ENCODE assay signal across 26 cellular contexts in genomic region chr18:3040881-3041280, GRCh38.
"Had no signal": no experiment of that assay in that cellular context is flagged by ENCODE, and none has a peak within 500 bp of the region (broad histone marks: within the 10 kb centered on the region; RNA-seq: fewer than 3 reads in every experiment).

No MANE protein-coding gene starts in this region.

- ATAC-seq: activated CD4-positive, CD25-positive, alpha-beta regulatory T cell treated with anti-CD3 and anti-CD28 coated beads, Interleukin-2, amount 50 U/mL, for 24 hours; activated CD8-positive, alpha-beta T cell treated with anti-CD3 and anti-CD28 coated beads for 36 hours; effector memory CD8-positive, alpha-beta T cell; heart left ventricle had no signal

- H3K36me3 Mint-ChIP-seq: activated naive CD8-positive, alpha-beta T cell had no signal

- DNase-seq: activated B cell treated with CpG ODN at 0.5 μM for 24 hours; activated CD4-positive, alpha-beta T cell treated with anti-CD3 and anti-CD28 coated beads for 48 hours; activated CD4-positive, alpha-beta T cell treated with anti-CD3 and anti-CD28 coated beads, Interleukin-2, amount 50 U/mL, for 1 hour; activated CD4-positive, alpha-beta T cell treated with anti-CD3 and anti-CD28 coated beads, Interleukin-2, amount 50 U/mL, for 48 hours; activated CD8-positive, alpha-beta memory T cell treated with anti-CD3 and anti-CD28 coated beads, Interleukin-2, amount 50 U/mL, for 48 hours; activated CD8-positive, alpha-beta T cell treated with anti-CD3 and anti-CD28 coated beads for 36 hours; activated gamma-delta T cell treated with Interleukin-2 at 50 U/mL for 16 hours; activated naive CD4-positive, alpha-beta T cell treated with anti-CD3 and anti-CD28 coated beads, Interleukin-2, amount 50 U/mL, for 16 hours; activated naive CD4-positive, alpha-beta T cell treated with Interleukin-2 at 50 U/mL for 16 hours; activated T-cell treated with anti-CD3 and anti-CD28 coated beads for 4 hours; activated T-cell treated with anti-CD3 and anti-CD28 coated beads, Interleukin-2, amount 50 U/mL, for 24 hours; activated T-cell treated with anti-CD3 and anti-CD28 coated beads, Interleukin-2, amount 50 U/mL, for 72 hours; amniotic stem cell; anterior cingulate cortex; brain microvascular endothelial cell; caudate nucleus; cortex of kidney; dermis blood vessel endothelial cell; effector CD4-positive, alpha-beta T cell; effector memory CD8-positive, alpha-beta T cell; foreskin fibroblast; glutamatergic neuron; heart left ventricle had no signal

- H3K9me3 Mint-ChIP-seq: activated B cell treated with CpG ODN at 0.5 μM for 24 hours; activated CD8-positive, alpha-beta T cell treated with anti-CD3 and anti-CD28 coated beads for 36 hours; activated T-cell treated with anti-CD3 and anti-CD28 coated beads, Interleukin-2, amount 50 U/mL, for 24 hours; activated T-cell treated with anti-CD3 and anti-CD28 coated beads, Interleukin-2, amount 50 U/mL, for 72 hours; effector memory CD8-positive, alpha-beta T cell had no signal

- H3K27me3 Mint-ChIP-seq: activated B cell treated with CpG ODN at 0.5 μM for 24 hours; activated CD8-positive, alpha-beta T cell treated with anti-CD3 and anti-CD28 coated beads for 36 hours; activated naive CD8-positive, alpha-beta T cell; activated T-cell treated with anti-CD3 and anti-CD28 coated beads, Interleukin-2, amount 50 U/mL, for 24 hours; effector memory CD8-positive, alpha-beta T cell had no signal

- H3K4me3 Mint-ChIP-seq: activated B cell treated with CpG ODN at 0.5 μM for 24 hours; activated CD8-positive, alpha-beta T cell treated with anti-CD3 and anti-CD28 coated beads for 36 hours; activated naive CD8-positive, alpha-beta T cell; activated T-cell treated with anti-CD3 and anti-CD28 coated beads, Interleukin-2, amount 50 U/mL, for 24 hours; activated T-cell treated with anti-CD3 and anti-CD28 coated beads, Interleukin-2, amount 50 U/mL, for 72 hours; effector memory CD8-positive, alpha-beta T cell had no signal

- H3K4me3 ChIP-seq: heart left ventricle had no signal

- H3K27ac Mint-ChIP-seq: activated B cell treated with CpG ODN at 0.5 μM for 24 hours; activated CD8-positive, alpha-beta T cell treated with anti-CD3 and anti-CD28 coated beads for 36 hours; activated naive CD8-positive, alpha-beta T cell; effector memory CD8-positive, alpha-beta T cell had no signal

- H3K27ac ChIP-seq: brain microvascular endothelial cell, epithelial cell of prostate, heart left ventricle had no signal

- H3K36me3 ChIP-seq: brain microvascular endothelial cell, heart left ventricle had no signal

- H3K9me3 ChIP-seq: heart left ventricle had no signal

- H3K27me3 ChIP-seq: brain microvascular endothelial cell, heart left ventricle had no signal
